ENCODE assay signal across 8 cellular contexts in the genomic region with DNA sequence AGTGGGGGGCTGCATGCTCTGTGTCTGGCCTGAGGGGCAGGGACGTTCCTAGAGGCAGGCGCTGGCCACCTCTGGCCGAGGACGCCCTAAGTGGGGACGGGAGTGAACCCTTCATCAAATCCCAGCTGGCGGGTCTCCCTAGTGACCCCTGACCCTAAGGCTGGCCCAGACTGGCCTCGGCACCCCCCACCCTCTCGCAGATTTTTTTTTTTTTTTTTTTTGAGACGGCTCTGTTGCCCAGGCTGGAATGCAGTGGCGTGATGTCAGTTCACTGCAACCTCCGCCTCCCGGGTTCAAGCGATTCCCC. TPM values are rescaled to one million over a fixed set of nuclear protein-coding genes. Genes with fewer than 3 reads are reported as not detected.
A peak's percentile ranks its signal among the peaks of the same experiment; 100 is the strongest.
DNase-seq lines count a peak whose midpoint lies in the region; ATAC-seq, FAIRE-seq and TF ChIP-seq lines count a peak whose summit lies in the region.

No MANE protein-coding gene starts in this region.

- H3K4me3 Mint-ChIP-seq in stimulated activated naive CD8-positive, alpha-beta T cell treated with anti-CD3 and anti-CD28 coated beads, Interleukin-15, Interleukin-2, amounts not matched to agents 100 ng/mL and 50 ng/mL, for 24 hours, result peak overlapping the region; percentile 63

- no peak for TF ChIP-seq POLR2A in vagina (IDR thresholded peaks at IDR 0.05)

- H3K27me3 ChIP-seq in bronchial epithelial cell (ENCODE audit: control insufficient read depth, insufficient read depth, low read length) (no peaks in the 10 kb centered on the region), mucosa of rectum (ENCODE audit: control insufficient read depth in 2 of 2, insufficient read depth in 2 of 2, low read length in 2 of 2) (no peaks in the 10 kb centered on the region), vagina (no peaks in the 10 kb centered on the region)

- peak overlapping the region; percentile 60 to 74 for H3K9ac ChIP-seq in mucosa of rectum (ENCODE audit: low read depth in 1 of 2, low read length in 2 of 2)

- TF ChIP-seq CTCF in bronchial epithelial cell (IDR thresholded peaks at IDR 0.05; ENCODE audit: insufficient read depth, low read length, severe bottlenecking) (no peak), vagina (IDR thresholded peaks at IDR 0.05) (no peak)

- no peak overlapping the region for H3K27ac Mint-ChIP-seq in stimulated activated naive CD8-positive, alpha-beta T cell treated with anti-CD3 and anti-CD28 coated beads, Interleukin-15, Interleukin-2, amounts not matched to agents 100 ng/mL and 50 ng/mL, for 24 hours

- FAIRE-seq in bronchial epithelial cell (lab: Jason Lieb, UNC), result no peak

- H3K9me3 Mint-ChIP-seq in stimulated activated naive CD8-positive, alpha-beta T cell treated with anti-CD3 and anti-CD28 coated beads, Interleukin-15, Interleukin-2, amounts not matched to agents 100 ng/mL and 50 ng/mL, for 24 hours, result no peaks in the 10 kb centered on the region

- H3K9me3 ChIP-seq in mucosa of rectum (ENCODE audit: control insufficient read depth in 2 of 2, low read length in 2 of 2), result no peaks in the 10 kb centered on the region
- no peaks in the 10 kb centered on the region for H3K9me3 ChIP-seq in vagina

- no peak for DNase-seq in stimulated activated naive CD8-positive, alpha-beta T cell treated with anti-CD3 and anti-CD28 coated beads, Interleukin-15, Interleukin-2, amounts not matched to agents 100 U/mL and 50 U/mL, for 24 hours
- DNase-seq in bronchial epithelial cell (ENCODE audit: low read depth) (no peak), vagina (ENCODE audit: extremely low spot score in 2 of 2) (no peak), DMS53 (lab: John Stamatoyannopoulos, UW) (no peak), NAMALWA (ENCODE audit: low spot score) (no peak)

- peaks cover 19 to 20% of the 10 kb centered on the region in 2 donors for H3K4me1 ChIP-seq in mucosa of rectum (ENCODE audit: control insufficient read depth in 2 of 2, insufficient read depth in 2 of 2, low read length in 2 of 2)
- H3K4me1 ChIP-seq in vagina, result peaks cover 52% of the 10 kb centered on the region

- H3K36me3 Mint-ChIP-seq in stimulated activated naive CD8-positive, alpha-beta T cell treated with anti-CD3 and anti-CD28 coated beads, Interleukin-15, Interleukin-2, amounts not matched to agents 100 ng/mL and 50 ng/mL, for 24 hours (ENCODE audit: low read depth), result no peaks in the 10 kb centered on the region

- H3K27ac ChIP-seq in mucosa of rectum (ENCODE audit: low read depth in 2 of 2, low read length in 2 of 2) (peak overlapping the region; percentile 87 to 93), vagina (peak overlapping the region; percentile 93)

- no peaks in the 10 kb centered on the region for H3K4me1 Mint-ChIP-seq in stimulated activated naive CD8-positive, alpha-beta T cell treated with anti-CD3 and anti-CD28 coated beads, Interleukin-15, Interleukin-2, amounts not matched to agents 100 ng/mL and 50 ng/mL, for 24 hours (ENCODE audit: low read depth)

- H3K4me3 ChIP-seq in bronchial epithelial cell (ENCODE audit: low read depth, low read length) (peak overlapping the region; percentile 66), mucosa of rectum (ENCODE audit: low read length in 2 of 2) (peak overlapping the region; percentile 65 to 73), vagina (peak overlapping the region; percentile 61 to 85)

- peaks cover 12% of the 10 kb centered on the region for H3K36me3 ChIP-seq in bronchial epithelial cell (ENCODE audit: control insufficient read depth, insufficient read depth, low read length)
- peaks cover 0 to 9% of the 10 kb centered on the region in 2 donors for H3K36me3 ChIP-seq in mucosa of rectum (ENCODE audit: control insufficient read depth in 2 of 2, insufficient read depth in 2 of 2, low read length in 2 of 2)
- H3K36me3 ChIP-seq in vagina, result no peaks in the 10 kb centered on the region

- ATAC-seq in stimulated activated naive CD8-positive, alpha-beta T cell treated with anti-CD3 and anti-CD28 coated beads, Interleukin-15, Interleukin-2, amounts not matched to agents 100 U/mL and 50 U/mL, for 24 hours, result no peak
- no peak for ATAC-seq in HG02970 (IDR thresholded peaks at IDR 0.05; ENCODE audit: low FRiP score, unreplicated experiment)

- intact Hi-C loops in vagina (cut with DNase I), result loop anchor here (1.0 to 10.0 kb wide), 3 partner anchors 152 to 274 kb away; partner anchors contain the start of genes CFAP99, FAM193A and ZFYVE28

- no peaks in the 10 kb centered on the region for H3K27me3 Mint-ChIP-seq in stimulated activated naive CD8-positive, alpha-beta T cell treated with anti-CD3 and anti-CD28 coated beads, Interleukin-15, Interleukin-2, amounts not matched to agents 100 ng/mL and 50 ng/mL, for 24 hours

RNA-seq across cellular contexts. Expression of gene MXD4, which starts 1.0 kb away (rescaled TPM):
- total RNA-seq in bronchial epithelial cell, result 10.5 and 13.2 TPM in 2 replicates
- 27.5 TPM for total RNA-seq in vagina

RNA-seq across cellular contexts. Expression of gene HAUS3, which starts 21.0 kb away (rescaled TPM):
- total RNA-seq in bronchial epithelial cell, result 8.4 and 9.2 TPM in 2 replicates
- total RNA-seq in vagina, result 9.6 TPM

RNA-seq across cellular contexts. Expression of gene POLN, which starts 21.0 kb away (rescaled TPM):
- total RNA-seq in bronchial epithelial cell, result 1.4 and 1.6 TPM in 2 replicates
- 3.9 TPM for total RNA-seq in vagina
